1 cellular context compared by ENCODE assay signal in genomic region chr1:36096500-36097412, GRCh38.
TF ChIP-seq lines count a peak whose summit lies in the region.

No MANE protein-coding gene starts in this region.

TF ChIP-seq in GM23338, 12 proteins besides CTCF, POLR2A, EP300 and RAD21 (continued from another document):
- TF ChIP-seq, protein P1, sequence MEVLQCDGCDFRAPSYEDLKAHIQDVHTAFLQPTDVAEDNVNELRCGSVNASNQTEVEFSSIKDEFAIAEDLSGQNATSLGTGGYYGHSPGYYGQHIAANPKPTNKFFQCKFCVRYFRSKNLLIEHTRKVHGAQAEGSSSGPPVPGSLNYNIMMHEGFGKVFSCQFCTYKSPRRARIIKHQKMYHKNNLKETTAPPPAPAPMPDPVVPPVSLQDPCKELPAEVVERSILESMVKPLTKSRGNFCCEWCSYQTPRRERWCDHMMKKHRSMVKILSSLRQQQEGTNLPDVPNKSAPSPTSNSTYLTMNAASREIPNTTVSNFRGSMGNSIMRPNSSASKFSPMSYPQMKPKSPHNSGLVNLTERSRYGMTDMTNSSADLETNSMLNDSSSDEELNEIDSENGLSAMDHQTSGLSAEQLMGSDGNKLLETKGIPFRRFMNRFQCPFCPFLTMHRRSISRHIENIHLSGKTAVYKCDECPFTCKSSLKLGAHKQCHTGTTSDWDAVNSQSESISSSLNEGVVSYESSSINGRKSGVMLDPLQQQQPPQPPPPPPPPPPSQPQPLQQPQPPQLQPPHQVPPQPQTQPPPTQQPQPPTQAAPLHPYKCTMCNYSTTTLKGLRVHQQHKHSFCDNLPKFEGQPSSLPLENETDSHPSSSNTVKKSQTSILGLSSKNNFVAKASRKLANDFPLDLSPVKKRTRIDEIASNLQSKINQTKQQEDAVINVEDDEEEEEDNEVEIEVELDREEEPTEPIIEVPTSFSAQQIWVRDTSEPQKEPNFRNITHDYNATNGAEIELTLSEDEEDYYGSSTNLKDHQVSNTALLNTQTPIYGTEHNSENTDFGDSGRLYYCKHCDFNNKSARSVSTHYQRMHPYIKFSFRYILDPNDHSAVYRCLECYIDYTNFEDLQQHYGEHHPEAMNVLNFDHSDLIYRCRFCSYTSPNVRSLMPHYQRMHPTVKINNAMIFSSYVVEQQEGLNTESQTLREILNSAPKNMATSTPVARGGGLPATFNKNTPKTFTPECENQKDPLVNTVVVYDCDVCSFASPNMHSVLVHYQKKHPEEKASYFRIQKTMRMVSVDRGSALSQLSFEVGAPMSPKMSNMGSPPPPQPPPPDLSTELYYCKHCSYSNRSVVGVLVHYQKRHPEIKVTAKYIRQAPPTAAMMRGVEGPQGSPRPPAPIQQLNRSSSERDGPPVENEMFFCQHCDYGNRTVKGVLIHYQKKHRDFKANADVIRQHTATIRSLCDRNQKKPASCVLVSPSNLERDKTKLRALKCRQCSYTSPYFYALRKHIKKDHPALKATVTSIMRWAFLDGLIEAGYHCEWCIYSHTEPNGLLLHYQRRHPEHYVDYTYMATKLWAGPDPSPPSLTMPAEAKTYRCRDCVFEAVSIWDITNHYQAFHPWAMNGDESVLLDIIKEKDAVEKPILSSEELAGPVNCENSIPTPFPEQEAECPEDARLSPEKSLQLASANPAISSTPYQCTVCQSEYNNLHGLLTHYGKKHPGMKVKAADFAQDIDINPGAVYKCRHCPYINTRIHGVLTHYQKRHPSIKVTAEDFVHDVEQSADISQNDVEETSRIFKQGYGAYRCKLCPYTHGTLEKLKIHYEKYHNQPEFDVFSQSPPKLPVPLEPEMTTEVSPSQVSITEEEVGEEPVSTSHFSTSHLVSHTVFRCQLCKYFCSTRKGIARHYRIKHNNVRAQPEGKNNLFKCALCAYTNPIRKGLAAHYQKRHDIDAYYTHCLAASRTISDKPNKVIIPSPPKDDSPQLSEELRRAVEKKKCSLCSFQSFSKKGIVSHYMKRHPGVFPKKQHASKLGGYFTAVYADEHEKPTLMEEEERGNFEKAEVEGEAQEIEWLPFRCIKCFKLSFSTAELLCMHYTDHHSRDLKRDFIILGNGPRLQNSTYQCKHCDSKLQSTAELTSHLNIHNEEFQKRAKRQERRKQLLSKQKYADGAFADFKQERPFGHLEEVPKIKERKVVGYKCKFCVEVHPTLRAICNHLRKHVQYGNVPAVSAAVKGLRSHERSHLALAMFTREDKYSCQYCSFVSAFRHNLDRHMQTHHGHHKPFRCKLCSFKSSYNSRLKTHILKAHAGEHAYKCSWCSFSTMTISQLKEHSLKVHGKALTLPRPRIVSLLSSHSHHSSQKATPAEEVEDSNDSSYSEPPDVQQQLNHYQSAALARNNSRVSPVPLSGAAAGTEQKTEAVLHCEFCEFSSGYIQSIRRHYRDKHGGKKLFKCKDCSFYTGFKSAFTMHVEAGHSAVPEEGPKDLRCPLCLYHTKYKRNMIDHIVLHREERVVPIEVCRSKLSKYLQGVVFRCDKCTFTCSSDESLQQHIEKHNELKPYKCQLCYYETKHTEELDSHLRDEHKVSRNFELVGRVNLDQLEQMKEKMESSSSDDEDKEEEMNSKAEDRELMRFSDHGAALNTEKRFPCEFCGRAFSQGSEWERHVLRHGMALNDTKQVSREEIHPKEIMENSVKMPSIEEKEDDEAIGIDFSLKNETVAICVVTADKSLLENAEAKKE (CRISPR knock-in tag; IDR thresholded peaks at IDR 0.05), result no peak
- no peak for TF ChIP-seq REST (IDR thresholded peaks at IDR 0.05; ENCODE audit: unreplicated experiment)
- no peak for TF ChIP-seq ZNF114 (CRISPR knock-in tag; IDR thresholded peaks at IDR 0.05)
- TF ChIP-seq ETS1 (IDR thresholded peaks at IDR 0.05), result no peak
- TF ChIP-seq EZH2phosphoT487 (IDR thresholded peaks at IDR 0.05; ENCODE audit: unreplicated experiment), result no peak
- TF ChIP-seq STAT1 (IDR thresholded peaks at IDR 0.05; ENCODE audit: unreplicated experiment), result no peak
- TF ChIP-seq NANOG (IDR thresholded peaks at IDR 0.05; ENCODE audit: borderline replicate concordance), result no peak
- TF ChIP-seq ZNF331 (CRISPR knock-in tag; IDR thresholded peaks at IDR 0.05; ENCODE audit: low read depth), result no peak
- TF ChIP-seq CREB1 (CRISPR knock-in tag; IDR thresholded peaks at IDR 0.05; ENCODE audit: low read depth), result no peak
- TF ChIP-seq POLR2AphosphoS5 (IDR thresholded peaks at IDR 0.05; ENCODE audit: low read depth), result no peak
- TF ChIP-seq JUNB (IDR thresholded peaks at IDR 0.05; ENCODE audit: unreplicated experiment), result no peak
TF ChIP-seq in GM23338: peak in this region for 0.
